ENCODE assay signal across 12 cellular contexts in genomic region chr22:24445481-24446290, GRCh38. TPM values are rescaled to one million over a fixed set of nuclear protein-coding genes. Genes with fewer than 3 reads are reported as not detected.
DNase-seq lines count a peak whose midpoint lies in the region; ATAC-seq, FAIRE-seq and TF ChIP-seq lines count a peak whose summit lies in the region.
"Had no signal": no experiment of that assay in that cellular context is flagged by ENCODE, and none has a peak within 500 bp of the region (broad histone marks: within the 10 kb centered on the region; RNA-seq: fewer than 3 reads in every experiment).

No MANE protein-coding gene starts in this region.

- H3K4me3 ChIP-seq in HepG2 (replicated peaks in 1 of 3; ENCODE audit: insufficient read depth in 1 of 3, low read depth in 2 of 3, low read length in 3 of 3): peak overlapping the region in 1 of 3 experiments; percentile 22; a peak in 1 of 6 replicates
- H3K4me3 ChIP-seq: heart left ventricle had no signal

- H2AFZ ChIP-seq in HepG2 (ENCODE audit: low read length): no peak overlapping the region

- no peak for TF ChIP-seq EP300 in HepG2 (IDR thresholded peaks at IDR 0.05; ENCODE audit: low read depth in 2 of 2, low read length in 2 of 2)
- TF ChIP-seq EP300 in HepG2 (CRISPR knock-in tag; IDR thresholded peaks at IDR 0.05; ENCODE audit: borderline replicate concordance): no peak

- no peak for FAIRE-seq in HepG2 (lab: Jason Lieb, UNC)

- no peak for TF ChIP-seq CTCF in HepG2 (CRISPR knock-in tag; IDR thresholded peaks at IDR 0.05)
- no peak for TF ChIP-seq CTCF in GM20000 (IDR thresholded peaks at IDR 0.05; ENCODE audit: extremely low read depth, missing control alignments)

- no peaks in the 10 kb centered on the region for H4K20me1 ChIP-seq in HepG2 (ENCODE audit: insufficient read depth, low read length)

- intact Hi-C loops in HepG2 (cut with micrococcal nuclease; ENCODE audit: unreplicated experiment): no loop called here

- in situ Hi-C loops in HepG2 (cut with HindIII; ENCODE audit: extremely low pct_ligation_motif_present, low pct_unique_long_range_greater_than_20kb): no loop called here

- no peak for TF ChIP-seq POLR2A in HepG2 (IDR thresholded peaks at IDR 0.05; ENCODE audit: insufficient read depth in 1 of 2, low read depth in 2 of 2, low read length in 2 of 2)

- no peaks in the 10 kb centered on the region for H3K79me2 ChIP-seq in HepG2 (ENCODE audit: insufficient read depth, low read length)

- no peak for TF ChIP-seq RAD21 in HepG2 (CRISPR knock-in tag; IDR thresholded peaks at IDR 0.05)

- peaks cover 0 to 3% of the 10 kb centered on the region in 2 experiments; a peak in 2 of 5 replicates for H3K27me3 ChIP-seq in HepG2 (ENCODE audit: control insufficient read depth in 1 of 2, insufficient read depth in 2 of 2, low read length in 2 of 2)
- H3K27me3 ChIP-seq: heart left ventricle had no signal

- BruUV-seq in HepG2 (replicated peaks; lab: Mats Ljungman, UMichigan): no TSS peak

- peak overlapping the region; percentile 36 for H3K4me2 ChIP-seq in HepG2 (ENCODE audit: low read depth, low read length)

- POLR2A ChIA-PET in HEK293T (lab: Yijun Ruan, JAX) (no interaction called here), HepG2 (lab: Yijun Ruan, JAX) (interaction anchor here (2.2 kb wide), 1 partner anchor 61 kb away, joined by 8 read pairs; no protein-coding TSS in a partner anchor)

- H3K4me1 ChIP-seq in HepG2 (ENCODE audit: insufficient read depth, low read length): peaks cover 31% of the 10 kb centered on the region

- H3K27ac ChIP-seq in HepG2 (ENCODE audit: extremely low read length, insufficient read depth, low read length): no peak overlapping the region

- DNase-seq in COLO829 (ENCODE audit: low spot score) (peak; percentile 54), HEK293T (ENCODE audit: extremely low spot score) (no peak), HepG2 (ENCODE audit: low spot score) (peak; percentile 27), amniotic stem cell (lab: John Stamatoyannopoulos, UW) (no peak), foreskin melanocyte (no peak), GM20000 (ENCODE audit: low spot score) (no peak)
- peak; percentile 67 for DNase-seq in activated CD8-positive, alpha-beta memory T cell treated with anti-CD3 and anti-CD28 coated beads for 24 hours
- DNase-seq: DMS79; NCI-H1436; stimulated activated CD4-positive, alpha-beta T cell treated with anti-CD3 and anti-CD28 coated beads, Interleukin-15, amount 100 ng/mL, for 24 hours had no signal

- CTCF ChIA-PET in HEK293T (lab: Yijun Ruan, JAX) (no interaction called here), HepG2 (lab: Yijun Ruan, JAX; ENCODE audit: low intra/inter-chr PET ratio, low total read pairs) (no interaction called here)

- 65% methylated on average over 11 of the region's 12 CpGs for WGBS in HepG2 (ENCODE audit: low lambda C conversion rate)

- H3K9ac ChIP-seq in HepG2 (ENCODE audit: insufficient read depth, low read depth, low read length): no peak overlapping the region; the same call in 1 of the 2 replicates

- H3K36me3 ChIP-seq in HepG2 (replicated peaks in 1 of 2; ENCODE audit: control insufficient read depth in 1 of 2, insufficient read depth in 2 of 2, low read length in 2 of 2): no peaks in the 10 kb centered on the region; a peak in 1 of 5 replicates

- H3K9me3 ChIP-seq in HepG2 (ENCODE audit: low read length): no peaks in the 10 kb centered on the region
- H3K9me3 ChIP-seq: heart left ventricle had no signal

- ATAC-seq in HepG2 (peak; percentile 56), GM18861 (IDR thresholded peaks at IDR 0.05; ENCODE audit: unreplicated experiment) (no peak)

TF ChIP-seq in HEK293T, 16 proteins besides CTCF, POLR2A, EP300 and RAD21:
- peak; percentile 70 for TF ChIP-seq PKNOX1 (IDR thresholded peaks at IDR 0.05)
- TF ChIP-seq FOXM1 (IDR thresholded peaks at IDR 0.05; ENCODE audit: borderline replicate concordance): no peak

TF ChIP-seq in HepG2, 621 proteins besides CTCF, POLR2A, EP300 and RAD21 (continues in another document):
- no peak for TF ChIP-seq RAD51 (IDR thresholded peaks at IDR 0.05; ENCODE audit: borderline replicate concordance)

RNA-seq across cellular contexts. Expression of gene ADORA2A, which starts 18.3 kb away (rescaled TPM):
- 3.3 and 4.0 TPM in 2 replicates for total RNA-seq in HepG2 (2016; rRNA removed; fragmentation: Illumina TruSeq; extraction: Trizol)
- total RNA-seq in HepG2 (2016; cell fraction: cytosol; rRNA removed; fragmentation: Illumina TruSeq; extraction: Trizol; ENCODE audit: low read depth): 1.3 and 1.5 TPM in 2 replicates
- total RNA-seq in HepG2 (2016; cell fraction: insoluble cytoplasmic fraction; rRNA removed; fragmentation: Illumina TruSeq; extraction: Trizol): 3.1 and 3.5 TPM in 2 replicates
- 2.9 and 5.0 TPM in 2 replicates for total RNA-seq in HepG2 (2016; cell fraction: membrane; rRNA removed; fragmentation: Illumina TruSeq; extraction: Trizol)
- 2.4 TPM in 2 replicates for total RNA-seq in HepG2 (2016; cell fraction: nucleus; rRNA removed; fragmentation: Illumina TruSeq; extraction: Trizol)
- 5.0 and 7.3 TPM in 2 replicates for polyA plus RNA-seq in HepG2 (2011; rRNA removed)
- 4.4 and 5.8 TPM in 2 replicates for polyA plus RNA-seq in HepG2 (2011; cell fraction: cytosol; rRNA removed)
- polyA plus RNA-seq in HepG2 (2011; cell fraction: nucleus; rRNA removed): 15.5 and 20.4 TPM in 2 replicates
- 7.5 and 9.0 TPM in 2 replicates for polyA plus RNA-seq in HepG2 (2012)
- 1.3 and 1.7 TPM in 2 replicates for polyA plus RNA-seq in HepG2 (2016; cell fraction: cytosol; fragmentation: Illumina TruSeq; extraction: Trizol; ENCODE audit: low read depth)
- 3.1 and 3.9 TPM in 2 replicates for polyA plus RNA-seq in HepG2 (2016; cell fraction: insoluble cytoplasmic fraction; fragmentation: Illumina TruSeq; extraction: Trizol; ENCODE audit: low read depth)
- 2.3 and 3.2 TPM in 2 replicates for polyA plus RNA-seq in HepG2 (2016; cell fraction: membrane; fragmentation: Illumina TruSeq; extraction: Trizol; ENCODE audit: low read depth)
- 4.1 and 4.2 TPM in 2 replicates for polyA plus RNA-seq in HepG2 (2016; cell fraction: nucleus; fragmentation: Illumina TruSeq; extraction: Trizol; ENCODE audit: insufficient read depth, low read depth)
- 3.1 and 18.4 TPM in 2 replicates for polyA minus RNA-seq in HepG2 (2011; rRNA and poly(A)+ RNA removed; ENCODE audit: low replicate concordance)
- 1.4 and 2.7 TPM in 2 replicates for polyA minus RNA-seq in HepG2 (2011; cell fraction: cytosol; rRNA and poly(A)+ RNA removed)
- 4.9 and 7.1 TPM in 2 replicates for polyA minus RNA-seq in HepG2 (2011; cell fraction: nucleus; rRNA and poly(A)+ RNA removed)

RNA-seq across cellular contexts. Expression of gene UPB1, which starts 49.4 kb away (rescaled TPM):
- 0.60 and 1.2 TPM in 2 replicates for total RNA-seq in HepG2 (2016; rRNA removed; fragmentation: Illumina TruSeq; extraction: Trizol)
- 0.53 and 0.61 TPM in 2 replicates for total RNA-seq in HepG2 (2016; cell fraction: cytosol; rRNA removed; fragmentation: Illumina TruSeq; extraction: Trizol; ENCODE audit: low read depth)
- total RNA-seq in HepG2 (2016; cell fraction: insoluble cytoplasmic fraction; rRNA removed; fragmentation: Illumina TruSeq; extraction: Trizol): 0.43 and 0.89 TPM in 2 replicates
- total RNA-seq in HepG2 (2016; cell fraction: membrane; rRNA removed; fragmentation: Illumina TruSeq; extraction: Trizol): 0.90 and 0.96 TPM in 2 replicates
- total RNA-seq in HepG2 (2016; cell fraction: nucleus; rRNA removed; fragmentation: Illumina TruSeq; extraction: Trizol): 1.0 and 1.1 TPM in 2 replicates
- polyA plus RNA-seq in HepG2 (2011; rRNA removed): 0.38 and 0.59 TPM in 2 replicates
- 0.24 and 0.28 TPM in 2 replicates for polyA plus RNA-seq in HepG2 (2011; cell fraction: cytosol; rRNA removed)
- polyA plus RNA-seq in HepG2 (2011; cell fraction: nucleus; rRNA removed): 0.84 and 1.1 TPM in 2 replicates
- polyA plus RNA-seq in HepG2 (2012): 0.49 and 1.2 TPM in 2 replicates
- polyA plus RNA-seq in HepG2 (2016; cell fraction: cytosol; fragmentation: Illumina TruSeq; extraction: Trizol; ENCODE audit: low read depth): 0.42 and 0.53 TPM in 2 replicates
- 0.80 and 0.84 TPM in 2 replicates for polyA plus RNA-seq in HepG2 (2016; cell fraction: insoluble cytoplasmic fraction; fragmentation: Illumina TruSeq; extraction: Trizol; ENCODE audit: low read depth)
- 0.63 and 0.65 TPM in 2 replicates for polyA plus RNA-seq in HepG2 (2016; cell fraction: membrane; fragmentation: Illumina TruSeq; extraction: Trizol; ENCODE audit: low read depth)
- polyA plus RNA-seq in HepG2 (2016; cell fraction: nucleus; fragmentation: Illumina TruSeq; extraction: Trizol; ENCODE audit: insufficient read depth, low read depth): 1.5 and 1.6 TPM in 2 replicates
- 0.05 and 0.22 TPM in 2 replicates for polyA minus RNA-seq in HepG2 (2011; rRNA and poly(A)+ RNA removed; ENCODE audit: low replicate concordance)
- not detected in 2 replicates for polyA minus RNA-seq in HepG2 (2011; cell fraction: cytosol; rRNA and poly(A)+ RNA removed)
- polyA minus RNA-seq in HepG2 (2011; cell fraction: nucleus; rRNA and poly(A)+ RNA removed): 0.77 and 0.99 TPM in 2 replicates

Comparison
In these comparisons a context has a peak if more than half of its experiments do, and no peak if none do; other contexts are left out.
1. DNase-seq: peak in COLO829 (single experiment), activated CD8-positive, alpha-beta memory T cell treated with anti-CD3 and anti-CD28 coated beads for 24 hours (single experiment) and HepG2 (single experiment); none in HEK293T (single experiment), amniotic stem cell (single experiment), foreskin melanocyte (single experiment) and GM20000 (single experiment).